Comparison of ENCODE assay signal across 1 cellular context in genomic region chr4:173766231-173766630, GRCh38.
TF ChIP-seq lines count a peak whose summit lies in the region.

No MANE protein-coding gene starts in this region.

TF ChIP-seq in HepG2, 621 proteins besides CTCF, POLR2A, EP300 and RAD21 (continued from another document):
- TF ChIP-seq ZNF639 (CRISPR knock-in tag; conservative IDR thresholded peaks at IDR 0.05) (no peak), ZNF468 (CRISPR knock-in tag; IDR thresholded peaks at IDR 0.05) (no peak), ZBTB21 (CRISPR knock-in tag; IDR thresholded peaks at IDR 0.05) (no peak), ZNF710 (CRISPR knock-in tag; IDR thresholded peaks at IDR 0.05; ENCODE audit: borderline replicate concordance) (no peak), GMEB1 (CRISPR knock-in tag; IDR thresholded peaks at IDR 0.05; ENCODE audit: borderline replicate concordance) (no peak), ATM (IDR thresholded peaks at IDR 0.05; ENCODE audit: borderline replicate concordance) (no peak), ZNF432 (CRISPR knock-in tag; IDR thresholded peaks at IDR 0.05; ENCODE audit: borderline replicate concordance) (no peak), POLR2AphosphoS5 (IDR thresholded peaks at IDR 0.05; ENCODE audit: low read depth, low read length) (no peak)
TF ChIP-seq in HepG2: peak in this region for 0.
